ENCODE assay signal across 12 cellular contexts in genomic region chr19:17089238-17089637, GRCh38. TPM values are rescaled to one million over a fixed set of nuclear protein-coding genes. Genes with fewer than 3 reads are reported as not detected.
DNase-seq lines count a peak whose midpoint lies in the region; ATAC-seq, FAIRE-seq and TF ChIP-seq lines count a peak whose summit lies in the region.
"Had no signal": no experiment of that assay in that cellular context is flagged by ENCODE, and none has a peak within 500 bp of the region (broad histone marks: within the 10 kb centered on the region; RNA-seq: fewer than 3 reads in every experiment).

No MANE protein-coding gene starts in this region.

- peaks cover 17% of the 10 kb centered on the region for H3K36me3 Mint-ChIP-seq in effector memory CD8-positive, alpha-beta T cell (ENCODE audit: insufficient read depth)
- H3K36me3 Mint-ChIP-seq in nephron progenitor cell (ENCODE audit: low read depth), result peaks cover 37% of the 10 kb centered on the region

- H3K9me3 ChIP-seq in AG04450 (ENCODE audit: control insufficient read depth, insufficient read depth, low read length), result no peaks in the 10 kb centered on the region
- H3K9me3 ChIP-seq: breast epithelium had no signal

- POLR2A ChIA-PET in AG04450 (lab: Yijun Ruan, JAX), result interaction anchor here (0.5 to 1.3 kb wide), 3 partner anchors 19 to 179 kb away, joined by 3 to 14 read pairs (median 4); no protein-coding TSS in a partner anchor

- no peaks in the 10 kb centered on the region for H3K9me3 Mint-ChIP-seq in effector memory CD8-positive, alpha-beta T cell
- H3K9me3 Mint-ChIP-seq in nephron progenitor cell, result no peaks in the 10 kb centered on the region
- H3K9me3 Mint-ChIP-seq: CD8-positive, alpha-beta memory T cell had no signal

- ATAC-seq in effector memory CD8-positive, alpha-beta T cell (replicated peaks), result no peak
- ATAC-seq in GM21360 (IDR thresholded peaks at IDR 0.05; ENCODE audit: unreplicated experiment), result no peak

- peak; percentile 85 for DNase-seq in AG04450 (ENCODE audit: low read depth, low spot score)
- peak; percentile 10 for DNase-seq in RCC 7860 (ENCODE audit: low spot score)
- no peak for DNase-seq in effector memory CD8-positive, alpha-beta T cell
- no peak for DNase-seq in nephron progenitor cell
- DNase-seq in NCI-H226, result no peak
- DNase-seq in mesenteric fat pad (ENCODE audit: low spot score), result no peak
- DNase-seq in NCI-H1417 (lab: John Stamatoyannopoulos, UW), result no peak
- DNase-seq: activated CD4-positive, alpha-beta T cell treated with anti-CD3 and anti-CD28 coated beads, Interleukin-2, amount 50 U/mL, for 1 hour; CD8-positive, alpha-beta memory T cell had no signal

- peak overlapping the region; percentile 99 for H3K27ac ChIP-seq in AG04450 (ENCODE audit: low read depth, low read length)
- H3K27ac ChIP-seq: breast epithelium had no signal

- CTCF ChIA-PET in AG04450 (lab: Charles Lee), result no interaction called here

- TF ChIP-seq CTCF in AG04450 (IDR thresholded peaks at IDR 0.05; ENCODE audit: low read depth, low read length), result no peak
- TF ChIP-seq CTCF in nephron progenitor cell (IDR thresholded peaks at IDR 0.05), result no peak

- FAIRE-seq in RCC 7860 (lab: Jason Lieb, UNC), result no peak
- FAIRE-seq: GM12892 had no signal

- H3K4me3 ChIP-seq in AG04450 (ENCODE audit: low read depth, low read length), result peak overlapping the region; percentile 18; the same call in 1 of the 2 replicates
- H3K4me3 ChIP-seq: breast epithelium had no signal

- peaks cover 50 to 56% of the 10 kb centered on the region in 2 donors for H3K4me1 Mint-ChIP-seq in effector memory CD8-positive, alpha-beta T cell (ENCODE audit: low read depth in 2 of 2)
- H3K4me1 Mint-ChIP-seq in nephron progenitor cell, result peaks cover 18% of the 10 kb centered on the region

- no peaks in the 10 kb centered on the region for H3K27me3 Mint-ChIP-seq in effector memory CD8-positive, alpha-beta T cell
- peaks cover 3% of the 10 kb centered on the region for H3K27me3 Mint-ChIP-seq in nephron progenitor cell (ENCODE audit: low read depth, poor library complexity)
- H3K27me3 Mint-ChIP-seq: CD8-positive, alpha-beta memory T cell had no signal

- no peak overlapping the region for H3K4me3 Mint-ChIP-seq in effector memory CD8-positive, alpha-beta T cell
- no peak overlapping the region for H3K4me3 Mint-ChIP-seq in nephron progenitor cell

- peak overlapping the region; percentile 14 to 79 for H3K27ac Mint-ChIP-seq in effector memory CD8-positive, alpha-beta T cell
- peak overlapping the region; percentile 81 for H3K27ac Mint-ChIP-seq in nephron progenitor cell

- no peaks in the 10 kb centered on the region for H3K27me3 ChIP-seq in AG04450 (ENCODE audit: control insufficient read depth, insufficient read depth, low read length)
- H3K27me3 ChIP-seq: breast epithelium had no signal

RNA-seq across cellular contexts. Expression of gene MYO9B, which starts 13.7 kb away (rescaled TPM):
- polyA plus RNA-seq in AG04450 (2011; rRNA removed), result 34.5 and 42.5 TPM in 2 replicates
- 81.8 and 112 TPM in 2 replicates for polyA minus RNA-seq in AG04450 (2011; rRNA and poly(A)+ RNA removed)
- 103 TPM for total RNA-seq in mesenteric fat pad

RNA-seq across cellular contexts. Expression of gene HAUS8, which starts 14.0 kb away (rescaled TPM):
- polyA plus RNA-seq in AG04450 (2011; rRNA removed), result 4.6 and 4.9 TPM in 2 replicates
- polyA minus RNA-seq in AG04450 (2011; rRNA and poly(A)+ RNA removed), result 2.3 and 3.7 TPM in 2 replicates
- total RNA-seq in mesenteric fat pad, result 7.2 TPM

Comparison
In these comparisons a context has a peak if more than half of its experiments do, and no peak if none do; other contexts are left out.
1. DNase-seq: peak in AG04450 (single experiment) and RCC 7860 (single experiment); none in effector memory CD8-positive, alpha-beta T cell (0 of 3), nephron progenitor cell (single experiment), NCI-H226 (single experiment), mesenteric fat pad (single experiment) and NCI-H1417 (0 of 3).